39 cellular contexts compared by ENCODE assay signal in genomic region chr17:55241097-55241496, GRCh38. TPM values are rescaled to one million over a fixed set of nuclear protein-coding genes. Genes with fewer than 3 reads are reported as not detected.
DNase-seq lines count a peak whose midpoint lies in the region; ATAC-seq, FAIRE-seq and TF ChIP-seq lines count a peak whose summit lies in the region.
"Had no signal": no experiment of that assay in that cellular context is flagged by ENCODE, and none has a peak within 500 bp of the region (broad histone marks: within the 10 kb centered on the region; RNA-seq: fewer than 3 reads in every experiment).

No MANE protein-coding gene starts in this region.

- H3K27ac Mint-ChIP-seq in neural crest cell (ENCODE audit: unreplicated experiment), result no peak overlapping the region
- H3K27ac Mint-ChIP-seq: B cell; CD4-positive, alpha-beta memory T cell; CD4-positive, alpha-beta T cell; CD4-positive, CD25-positive, alpha-beta regulatory T cell; CD8-positive, alpha-beta memory T cell; CD8-positive, alpha-beta T cell had no signal

- H3K27me3 ChIP-seq in HepG2 (ENCODE audit: control insufficient read depth in 1 of 2, insufficient read depth in 2 of 2, low read length in 2 of 2) (no peaks in the 10 kb centered on the region; a peak in 1 of 5 replicates), right lobe of liver (no peaks in the 10 kb centered on the region), OCI-LY3 (ENCODE audit: low read depth, low read length) (no peaks in the 10 kb centered on the region), psoas muscle (ENCODE audit: insufficient read depth in 3 of 3, low read length in 2 of 3) (peaks cover 0 to 2% (median 0%) of the 10 kb centered on the region in 3 donors)

- POLR2A ChIA-PET in HepG2 (lab: Yijun Ruan, JAX), result no interaction called here

- no peak for TF ChIP-seq CTCF in HepG2 (CRISPR knock-in tag; IDR thresholded peaks at IDR 0.05)
- TF ChIP-seq CTCF in right lobe of liver (IDR thresholded peaks at IDR 0.05), result no peak
- no peak for TF ChIP-seq CTCF in OCI-LY3 (IDR thresholded peaks at IDR 0.05; ENCODE audit: low read depth, low read length)
- no peak for TF ChIP-seq CTCF in neural crest cell (conservative IDR thresholded peaks at IDR 0.05)
- no peak for TF ChIP-seq CTCF in psoas muscle (IDR thresholded peaks at IDR 0.05)

- peaks cover 7% of the 10 kb centered on the region for H3K4me1 Mint-ChIP-seq in neural crest cell

- no peak overlapping the region for H3K27ac ChIP-seq in HepG2 (ENCODE audit: extremely low read length, insufficient read depth, low read length)
- no peak overlapping the region for H3K27ac ChIP-seq in right lobe of liver
- H3K27ac ChIP-seq in OCI-LY3 (ENCODE audit: low read length), result peak overlapping the region; percentile 91
- H3K27ac ChIP-seq in psoas muscle, result no peak overlapping the region
- H3K27ac ChIP-seq: 22Rv1; A549; BLaER1; BLaER1 treated with 17β-estradiol and CSF1 and Interleukin-3, amounts not matched to agents 10 nM and 100 nM; C4-2B had no signal

- H3K9ac ChIP-seq in HepG2 (ENCODE audit: insufficient read depth, low read depth, low read length) (no peak overlapping the region), OCI-LY3 (ENCODE audit: low read length) (peak overlapping the region; percentile 18; the same call in 1 of the 2 replicates)
- H3K9ac ChIP-seq: BLaER1; BLaER1 treated with 17β-estradiol and CSF1 and Interleukin-3, amounts not matched to agents 10 nM and 100 nM had no signal

- no peak for TF ChIP-seq POLR2A in HepG2 (IDR thresholded peaks at IDR 0.05; ENCODE audit: insufficient read depth in 1 of 2, low read depth in 2 of 2, low read length in 2 of 2)
- TF ChIP-seq POLR2A in right lobe of liver (IDR thresholded peaks at IDR 0.05), result no peak

- H3K36me3 ChIP-seq in HepG2 (replicated peaks in 1 of 2; ENCODE audit: control insufficient read depth in 1 of 2, insufficient read depth in 2 of 2, low read length in 2 of 2), result no peaks in the 10 kb centered on the region
- H3K36me3 ChIP-seq in right lobe of liver, result no peaks in the 10 kb centered on the region
- H3K36me3 ChIP-seq in OCI-LY3 (replicated peaks; ENCODE audit: low read depth, low read length), result peaks cover 2% of the 10 kb centered on the region
- H3K36me3 ChIP-seq in psoas muscle (ENCODE audit: insufficient read depth in 1 of 2, low read depth in 1 of 2), result no peaks in the 10 kb centered on the region
- H3K36me3 ChIP-seq: BE2C; BLaER1; BLaER1 treated with 17β-estradiol and CSF1 and Interleukin-3, amounts not matched to agents 10 nM and 100 nM had no signal

- H2AFZ ChIP-seq in HepG2 (ENCODE audit: low read length), result no peak overlapping the region
- H2AFZ ChIP-seq in OCI-LY3 (ENCODE audit: low read depth, low read length), result no peak overlapping the region

- in situ Hi-C loops in HepG2 (cut with HindIII; ENCODE audit: extremely low pct_ligation_motif_present, low pct_unique_long_range_greater_than_20kb), result no loop called here

- no peak for TF ChIP-seq EP300 in HepG2 (IDR thresholded peaks at IDR 0.05; ENCODE audit: low read depth in 2 of 2, low read length in 2 of 2)
- no peak for TF ChIP-seq EP300 in HepG2 (CRISPR knock-in tag; IDR thresholded peaks at IDR 0.05; ENCODE audit: borderline replicate concordance)

- H3K79me2 ChIP-seq in HepG2 (ENCODE audit: insufficient read depth, low read length) (no peaks in the 10 kb centered on the region), OCI-LY3 (ENCODE audit: low read length) (no peaks in the 10 kb centered on the region)

- DNase-seq in DMS53 (lab: John Stamatoyannopoulos, UW), result peak; percentile 22
- no peak for DNase-seq in DMS53 treated with DMSO at 0.1 percent for 48 hours (lab: John Stamatoyannopoulos, UW; ENCODE audit: unreplicated experiment)
- no peak for DNase-seq in HepG2 (ENCODE audit: low spot score)
- no peak for DNase-seq in right lobe of liver
- no peak for DNase-seq in neural crest cell (ENCODE audit: low read depth, low spot score)
- no peak for DNase-seq in NCI-H187 (lab: John Stamatoyannopoulos, UW)
- no peak for DNase-seq in psoas muscle
- DNase-seq: 8988T; ACHN; AML-193; BE2C; C1 segment of cervical spinal cord; Caco-2; Calu3; CD4-positive, alpha-beta memory T cell; CD4-positive, alpha-beta T cell; CD4-positive, CD25-positive, alpha-beta regulatory T cell; CD8-positive, alpha-beta memory T cell; CD8-positive, alpha-beta T cell; COR-L47; DMS 273 treated with DMSO at 0.1 percent for 48 hours; DMS153; DMS79; DMS79 treated with DMSO at 0.1 percent for 48 hours; DND-41; EL had no signal

- intact Hi-C loops in HepG2 (cut with micrococcal nuclease; ENCODE audit: unreplicated experiment) (no loop called here), right lobe of liver (cut with DNase I) (no loop called here), psoas muscle (cut with DNase I) (no loop called here)

- no peaks in the 10 kb centered on the region for H3K36me3 Mint-ChIP-seq in neural crest cell (ENCODE audit: low read depth)
- H3K36me3 Mint-ChIP-seq: CD14-positive monocyte; CD4-positive, alpha-beta memory T cell; CD4-positive, CD25-positive, alpha-beta regulatory T cell; CD8-positive, alpha-beta T cell had no signal

- no peaks in the 10 kb centered on the region for H3K9me3 Mint-ChIP-seq in neural crest cell
- H3K9me3 Mint-ChIP-seq: CD4-positive, alpha-beta memory T cell; CD4-positive, alpha-beta T cell had no signal

- no peak for TF ChIP-seq RAD21 in HepG2 (CRISPR knock-in tag; IDR thresholded peaks at IDR 0.05)

- peak overlapping the region; percentile 27 for H3K4me3 Mint-ChIP-seq in neural crest cell
- H3K4me3 Mint-ChIP-seq: B cell; CD14-positive monocyte; CD8-positive, alpha-beta T cell had no signal

- peaks cover 59% of the 10 kb centered on the region for H3K27me3 Mint-ChIP-seq in neural crest cell (ENCODE audit: low read depth)

- H3K4me3 ChIP-seq in HepG2 (replicated peaks in 1 of 3; ENCODE audit: insufficient read depth in 1 of 3, low read depth in 2 of 3, low read length in 3 of 3), result no peak overlapping the region
- no peak overlapping the region for H3K4me3 ChIP-seq in right lobe of liver
- no peak overlapping the region for H3K4me3 ChIP-seq in OCI-LY3 (ENCODE audit: low read length)
- no peak overlapping the region for H3K4me3 ChIP-seq in psoas muscle
- H3K4me3 ChIP-seq: A549; BLaER1; BLaER1 treated with 17β-estradiol and CSF1 and Interleukin-3, amounts not matched to agents 10 nM and 100 nM had no signal

- no TSS peak for BruUV-seq in HepG2 (replicated peaks; lab: Mats Ljungman, UMichigan)

- H3K9me3 ChIP-seq in HepG2 (ENCODE audit: low read length) (no peaks in the 10 kb centered on the region), right lobe of liver (no peaks in the 10 kb centered on the region), OCI-LY3 (ENCODE audit: insufficient read depth, low read length) (no peaks in the 10 kb centered on the region), psoas muscle (no peaks in the 10 kb centered on the region)
- H3K9me3 ChIP-seq: A549, BE2C, BLaER1, Caco-2 had no signal

- no peaks in the 10 kb centered on the region for H4K20me1 ChIP-seq in HepG2 (ENCODE audit: insufficient read depth, low read length)
- no peaks in the 10 kb centered on the region for H4K20me1 ChIP-seq in OCI-LY3 (ENCODE audit: insufficient read depth, low read length)
- H4K20me1 ChIP-seq: BLaER1; BLaER1 treated with 17β-estradiol and CSF1 and Interleukin-3, amounts not matched to agents 10 nM and 100 nM had no signal

- H3K4me1 ChIP-seq in HepG2 (ENCODE audit: insufficient read depth, low read length) (peaks cover 23% of the 10 kb centered on the region), right lobe of liver (peaks cover 0 to 15% (median 0%) of the 10 kb centered on the region in 4 donors), OCI-LY3 (ENCODE audit: low read length) (peaks cover 51% of the 10 kb centered on the region), psoas muscle (peaks cover 6% of the 10 kb centered on the region)
- H3K4me1 ChIP-seq: BE2C, Caco-2 had no signal

- 60% methylated on average over 2 of the region's 2 CpGs for WGBS in HepG2 (ENCODE audit: low lambda C conversion rate)
- 83% methylated on average over 2 of the region's 2 CpGs for WGBS in right lobe of liver (ENCODE audit: insufficient coverage, low coverage, low lambda C conversion rate, missing lambda C conversion rate)
- 90 to 96% (median 94%) methylated on average over 2 of the region's 2 CpGs for WGBS in psoas muscle, 3 donors

- H3K4me2 ChIP-seq in HepG2 (ENCODE audit: low read depth, low read length) (no peak overlapping the region), OCI-LY3 (ENCODE audit: low read length) (peak overlapping the region; percentile 72)
- H3K4me2 ChIP-seq: A549; BLaER1; BLaER1 treated with 17β-estradiol and CSF1 and Interleukin-3, amounts not matched to agents 10 nM and 100 nM had no signal

- CTCF ChIA-PET in HepG2 (lab: Yijun Ruan, JAX; ENCODE audit: low intra/inter-chr PET ratio, low total read pairs), result no interaction called here

- FAIRE-seq in HepG2 (lab: Jason Lieb, UNC), result no peak
- FAIRE-seq: A204.1, A549, D721Med had no signal

- ATAC-seq in HepG2 (no peak), right lobe of liver (no peak), psoas muscle (no peak)
- ATAC-seq: A549; CD8-positive, alpha-beta T cell had no signal

RNA-seq across cellular contexts. Expression of gene HLF, which starts 23.7 kb away (rescaled TPM):
- 197 and 202 TPM in 2 replicates for total RNA-seq in HepG2 (2016; rRNA removed; fragmentation: Illumina TruSeq; extraction: Trizol)
- 34.5 and 39.5 TPM in 2 replicates for total RNA-seq in HepG2 (2016; cell fraction: cytosol; rRNA removed; fragmentation: Illumina TruSeq; extraction: Trizol; ENCODE audit: low read depth)
- 175 and 198 TPM in 2 replicates for total RNA-seq in HepG2 (2016; cell fraction: insoluble cytoplasmic fraction; rRNA removed; fragmentation: Illumina TruSeq; extraction: Trizol)
- 156 and 157 TPM in 2 replicates for total RNA-seq in HepG2 (2016; cell fraction: membrane; rRNA removed; fragmentation: Illumina TruSeq; extraction: Trizol)
- total RNA-seq in HepG2 (2016; cell fraction: nucleus; rRNA removed; fragmentation: Illumina TruSeq; extraction: Trizol), result 187 and 216 TPM in 2 replicates
- polyA plus RNA-seq in HepG2 (2011; rRNA removed), result 346 and 353 TPM in 2 replicates
- 266 and 275 TPM in 2 replicates for polyA plus RNA-seq in HepG2 (2011; cell fraction: cytosol; rRNA removed)
- 442 and 465 TPM in 2 replicates for polyA plus RNA-seq in HepG2 (2011; cell fraction: nucleus; rRNA removed)
- polyA plus RNA-seq in HepG2 (2012), result 217 and 233 TPM in 2 replicates
- polyA plus RNA-seq in HepG2 (2016; cell fraction: cytosol; fragmentation: Illumina TruSeq; extraction: Trizol; ENCODE audit: low read depth), result 21.4 and 26.2 TPM in 2 replicates
- 217 and 237 TPM in 2 replicates for polyA plus RNA-seq in HepG2 (2016; cell fraction: insoluble cytoplasmic fraction; fragmentation: Illumina TruSeq; extraction: Trizol; ENCODE audit: low read depth)
- polyA plus RNA-seq in HepG2 (2016; cell fraction: membrane; fragmentation: Illumina TruSeq; extraction: Trizol; ENCODE audit: low read depth), result 106 and 107 TPM in 2 replicates
- polyA plus RNA-seq in HepG2 (2016; cell fraction: nucleus; fragmentation: Illumina TruSeq; extraction: Trizol; ENCODE audit: insufficient read depth, low read depth), result 258 and 265 TPM in 2 replicates
- polyA minus RNA-seq in HepG2 (2011; rRNA and poly(A)+ RNA removed; ENCODE audit: low replicate concordance), result 1.0 and 1,188 TPM in 2 replicates
- 240 and 275 TPM in 2 replicates for polyA minus RNA-seq in HepG2 (2011; cell fraction: cytosol; rRNA and poly(A)+ RNA removed)
- 508 and 622 TPM in 2 replicates for polyA minus RNA-seq in HepG2 (2011; cell fraction: nucleus; rRNA and poly(A)+ RNA removed)
- 10 to 100 TPM; 16.4 to 96.9 (median 42.6) TPM for total RNA-seq in right lobe of liver
- total RNA-seq in neural crest cell, result not detected in 2 replicates
- 1 to 10 TPM; 3.7 to 5.0 (median 4.4) TPM for total RNA-seq in psoas muscle
- 1 to 10 TPM in 2 of 3 donors, under 1 TPM in 1; 0.59 to 3.0 (median 1.6) TPM for polyA plus RNA-seq in psoas muscle
- total RNA-seq: A172, B cell had no signal
- polyA plus RNA-seq: AG04450, BJ, CD14-positive monocyte had no signal
